Comparison of ENCODE assay signal across 24 cellular contexts in genomic region chr12:121114019-121114639, GRCh38. TPM values are rescaled to one million over a fixed set of nuclear protein-coding genes. Genes with fewer than 3 reads are reported as not detected.
DNase-seq lines count a peak whose midpoint lies in the region; ATAC-seq lines count a peak whose summit lies in the region.
"Had no signal": no experiment of that assay in that cellular context is flagged by ENCODE, and none has a peak within 500 bp of the region (broad histone marks: within the 10 kb centered on the region; RNA-seq: fewer than 3 reads in every experiment).

No MANE protein-coding gene starts in this region.

- H3K27ac ChIP-seq in SJCRH30 = peak overlapping the region; percentile 74
- H3K27ac ChIP-seq: gastroesophageal sphincter, left lung, neutrophil, PC-9, right lobe of liver, testis had no signal

- DNase-seq in COLO668 (lab: John Stamatoyannopoulos, UW; ENCODE audit: unreplicated experiment) (peak; percentile 25), GDM1 (lab: John Stamatoyannopoulos, UW) (peak; percentile 6), SJCRH30 (peak; percentile 86 to 89), kidney tubule cell (ENCODE audit: low spot score) (peak; percentile 59), H7 (no peak)
- DNase-seq in activated naive CD4-positive, alpha-beta T cell treated with anti-CD3 and anti-CD28 coated beads, Interleukin-2, amount 50 U/mL, for 16 hours = no peak
- DNase-seq: activated CD8-positive, alpha-beta T cell treated with anti-CD3 and anti-CD28 coated beads for 36 hours; activated effector memory CD4-positive, alpha-beta T cell treated with Interleukin-2 at 50 U/mL for 16 hours; activated naive CD8-positive, alpha-beta T cell treated with anti-CD3 and anti-CD28 coated beads, Interleukin-2, amount 10 ng/mL, durations not matched to agents 7 days and 5 days; C1 segment of cervical spinal cord; hypothalamus; left lung; mesendoderm; MG63; naive B cell; NCI-H2029; right lobe of liver; stimulated activated CD4-positive, alpha-beta T cell treated with anti-CD3 and anti-CD28 coated beads, Interleukin-4, amount 100 ng/mL, for 4 hours; stimulated activated naive CD4-positive, alpha-beta T cell; testis had no signal

- H3K4me1 ChIP-seq in SJCRH30 = peaks cover 27% of the 10 kb centered on the region
- H3K4me1 ChIP-seq: gastroesophageal sphincter, testis had no signal

- ATAC-seq in GM19395 (IDR thresholded peaks at IDR 0.05; ENCODE audit: unreplicated experiment) = no peak
- ATAC-seq: activated CD8-positive, alpha-beta T cell treated with anti-CD3 and anti-CD28 coated beads for 36 hours; gastroesophageal sphincter; left lung; right lobe of liver had no signal

- no peaks in the 10 kb centered on the region for H3K36me3 ChIP-seq in SJCRH30
- no peaks in the 10 kb centered on the region for H3K36me3 ChIP-seq in H7 (replicated peaks; ENCODE audit: control insufficient read depth, insufficient read depth, low read length)
- H3K36me3 ChIP-seq: gastroesophageal sphincter, left lung, MG63, neutrophil, right lobe of liver had no signal

- H3K27me3 ChIP-seq in SJCRH30 (no peaks in the 10 kb centered on the region), H7 (ENCODE audit: control insufficient read depth, insufficient read depth, low read length) (no peaks in the 10 kb centered on the region)
- H3K27me3 ChIP-seq: left lung, MG63, neutrophil, right lobe of liver, testis had no signal

- no peaks in the 10 kb centered on the region for H3K9me3 ChIP-seq in SJCRH30 (replicated peaks)
- H3K9me3 ChIP-seq: gastroesophageal sphincter, left lung, MG63, neutrophil, right lobe of liver, testis had no signal

- H3K4me3 ChIP-seq in SJCRH30 (no peak overlapping the region), H7 (ENCODE audit: insufficient read depth, low read depth, low read length) (no peak overlapping the region)
- H3K4me3 ChIP-seq: gastroesophageal sphincter, left lung, MG63, PC-9, right lobe of liver, testis had no signal

RNA-seq across cellular contexts. Expression of gene P2RX7, which starts 18.5 kb away (rescaled TPM):
- 1.3 and 2.5 TPM in 2 replicates for total RNA-seq in SJCRH30 (2014; rRNA removed; shearing (Covaris generic))
- 0.07 TPM in 1 of 2 replicates, not detected in the other for total RNA-seq in H7 (2014; rRNA removed; shearing (Covaris generic))

Comparison
In these comparisons a context has a peak if more than half of its experiments do, and no peak if none do; other contexts are left out.
1. DNase-seq: peak in COLO668 (single experiment), GDM1 (single experiment), SJCRH30 (2 of 2) and kidney tubule cell (single experiment); none in H7 (single experiment) and activated naive CD4-positive, alpha-beta T cell treated with anti-CD3 and anti-CD28 coated beads, Interleukin-2, amount 50 U/mL, for 16 hours (single experiment).